ENCODE assay signal across 16 cellular contexts in genomic region chr1:22830747-22831340, GRCh38.
DNase-seq lines count a peak whose midpoint lies in the region; ATAC-seq and TF ChIP-seq lines count a peak whose summit lies in the region.
"Had no signal": no experiment of that assay in that cellular context is flagged by ENCODE, and none has a peak within 500 bp of the region (broad histone marks: within the 10 kb centered on the region; RNA-seq: fewer than 3 reads in every experiment).

No MANE protein-coding gene starts in this region.

- WGBS in transverse colon (ENCODE audit: low coverage in 1 of 2), 2 donors, result 80 to 86% methylated on average over 1 to 7 of the region's 7 CpGs

- TF ChIP-seq EP300 in transverse colon (IDR thresholded peaks at IDR 0.05; ENCODE audit: low read depth), result no peak

- no peak for DNase-seq in RWPE1 (ENCODE audit: low spot score)
- DNase-seq in epithelial cell of prostate (ENCODE audit: low read depth, low spot score), result no peak
- DNase-seq in posterior vena cava (ENCODE audit: low spot score), result peak; percentile 53
- no peak for DNase-seq in left lung
- no peak for DNase-seq in transverse colon
- DNase-seq: COR-L47, DMS153, GOT3, MG63, NCI-H1105, NCI-H1694, NCI-H524, Right ventricle myocardium superior had no signal

- H3K27me3 ChIP-seq in ACC112 (ENCODE audit: insufficient read depth, low read length) (no peaks in the 10 kb centered on the region), left lung (peaks cover 0 to 10% of the 10 kb centered on the region in 2 donors), transverse colon (no peaks in the 10 kb centered on the region)
- H3K27me3 ChIP-seq: MG63 had no signal

- H2AFZ ChIP-seq in ACC112 (ENCODE audit: low read length, unreplicated experiment), result no peak overlapping the region

- no peak for TF ChIP-seq POLR2A in transverse colon (IDR thresholded peaks at IDR 0.05)

- in situ Hi-C loops in transverse colon (cut with MboI; ENCODE audit: low pct_ligation_motif_present in 1 of 4, low pct_unique_long_range_greater_than_20kb in 1 of 4, low sequenced_read_pairs in 3 of 4), result no loop called here

- no peaks in the 10 kb centered on the region for H3K36me3 ChIP-seq in ACC112 (ENCODE audit: insufficient read depth, low read length)
- no peaks in the 10 kb centered on the region for H3K36me3 ChIP-seq in left lung
- no peaks in the 10 kb centered on the region for H3K36me3 ChIP-seq in transverse colon
- H3K36me3 ChIP-seq: MG63 had no signal

- intact Hi-C loops in posterior vena cava (cut with DNase I) (no loop called here), left lung (cut with DNase I) (no loop called here), transverse colon (cut with DNase I; ENCODE audit: low total_unique reads) (no loop called here)

- no peaks in the 10 kb centered on the region for H3K9me3 ChIP-seq in left lung
- H3K9me3 ChIP-seq in transverse colon, result no peaks in the 10 kb centered on the region
- H3K9me3 ChIP-seq: MG63 had no signal

- CTCF ChIA-PET in RWPE1 (lab: Yijun Ruan, JAX), result interaction anchor here (0.6 kb wide), 2 partner anchors 168 to 915 kb away, joined by 3 read pairs; no protein-coding TSS in a partner anchor

- ATAC-seq in left lung (no peak), HG02981 (IDR thresholded peaks at IDR 0.05; ENCODE audit: unreplicated experiment) (no peak), HG02884 (IDR thresholded peaks at IDR 0.05; ENCODE audit: unreplicated experiment) (no peak)

- POLR2A ChIA-PET in RWPE1 (lab: Yijun Ruan, JAX; ENCODE audit: low non-redundant PET), result no interaction called here

- no peaks in the 10 kb centered on the region for H3K79me2 ChIP-seq in ACC112 (ENCODE audit: control insufficient read depth, insufficient read depth, low read length, unreplicated experiment)

- no peak for TF ChIP-seq CTCF in RWPE1 (conservative IDR thresholded peaks at IDR 0.05; ENCODE audit: low read depth)
- TF ChIP-seq CTCF in left lung (IDR thresholded peaks at IDR 0.05), result no peak
- TF ChIP-seq CTCF in transverse colon (IDR thresholded peaks at IDR 0.05), result no peak

- peak overlapping the region; percentile 87; the same call in 1 of the 2 replicates for H3K27ac ChIP-seq in ACC112 (ENCODE audit: low read depth, low read length)
- H3K27ac ChIP-seq in RWPE1, result peak overlapping the region; percentile 98
- H3K27ac ChIP-seq in epithelial cell of prostate, result peak overlapping the region; percentile 89
- no peak overlapping the region for H3K27ac ChIP-seq in left lung
- H3K27ac ChIP-seq in transverse colon, result no peak overlapping the region

- H3K4me1 ChIP-seq in ACC112 (ENCODE audit: control insufficient read depth, insufficient read depth, low read length, unreplicated experiment) (peaks cover 54% of the 10 kb centered on the region), left lung (peaks cover 0 to 11% of the 10 kb centered on the region in 2 donors), transverse colon (peaks cover 0 to 21% (median 6%) of the 10 kb centered on the region in 4 donors)

- H3K4me3 ChIP-seq in ACC112 (ENCODE audit: low read depth, low read length), result no peak overlapping the region
- H3K4me3 ChIP-seq in left lung, result no peak overlapping the region
- no peak overlapping the region for H3K4me3 ChIP-seq in transverse colon
- H3K4me3 ChIP-seq: MG63 had no signal

Comparison
In these comparisons a context has a peak if more than half of its experiments do, and no peak if none do; other contexts are left out.
1. H3K27ac ChIP-seq: peak in ACC112 (single experiment), RWPE1 (single experiment) and epithelial cell of prostate (single experiment); none in left lung (0 of 2) and transverse colon (0 of 4).